23 cellular contexts compared by ENCODE assay signal in genomic region chr11:84471501-84471900, GRCh38.
"Had no signal": no experiment of that assay in that cellular context is flagged by ENCODE, and none has a peak within 500 bp of the region (broad histone marks: within the 10 kb centered on the region; RNA-seq: fewer than 3 reads in every experiment).

No MANE protein-coding gene starts in this region.

- H3K4me1 Mint-ChIP-seq: activated B cell treated with CpG ODN at 0.5 μM for 24 hours; activated naive CD4-positive, alpha-beta T cell treated with anti-CD3 and anti-CD28 coated beads, Interleukin-2, amount 10 ng/mL, durations not matched to agents 7 days and 5 days; stimulated activated memory B cell treated with anti-CD40 and anti-IgM and Interleukin-4, amounts not matched to agents 10 μg/mL and 1 μg/mL and 100 μg/mL, for 72 hours had no signal

- H3K27me3 Mint-ChIP-seq: activated B cell treated with CpG ODN at 0.5 μM for 24 hours; activated CD4-positive, alpha-beta memory T cell treated with anti-CD3 and anti-CD28 coated beads for 36 hours; activated naive CD4-positive, alpha-beta T cell treated with anti-CD3 and anti-CD28 coated beads, Interleukin-2, amount 10 ng/mL, durations not matched to agents 7 days and 5 days; natural killer cell treated with Interleukin-12 subunit alpha and Interleukin-12 subunit beta and Interleukin-15 and Interleukin-18, amount 100 ng/mL, for 72 hours; stimulated activated memory B cell treated with anti-CD40 and anti-IgM and Interleukin-4, amounts not matched to agents 10 μg/mL and 1 μg/mL and 100 μg/mL, for 72 hours had no signal

- DNase-seq: activated B cell treated with CpG ODN at 0.5 μM for 24 hours; activated CD4-positive, alpha-beta memory T cell treated with anti-CD3 and anti-CD28 coated beads for 36 hours; activated CD4-positive, alpha-beta T cell treated with anti-CD3 and anti-CD28 coated beads for 4 hours; activated effector memory CD4-positive, alpha-beta T cell treated with anti-CD3 and anti-CD28 coated beads, Interleukin-2, amount 50 U/mL, for 16 hours; activated naive CD4-positive, alpha-beta T cell treated with anti-CD3 and anti-CD28 coated beads, Interleukin-2, amount 10 ng/mL, durations not matched to agents 7 days and 5 days; activated T-cell treated with anti-CD3 and anti-CD28 coated beads for 4 hours; anterior cingulate cortex; body of pancreas; heart right ventricle; islet precursor cell; left cardiac atrium; small intestine; stimulated activated CD4-positive, alpha-beta T cell treated with anti-CD3 and anti-CD28 coated beads, Interleukin-15, amount 100 ng/mL, for 24 hours; stomach; T-helper 9 cell had no signal

- H3K36me3 Mint-ChIP-seq: activated CD4-positive, alpha-beta memory T cell treated with anti-CD3 and anti-CD28 coated beads for 36 hours; activated naive CD4-positive, alpha-beta T cell treated with anti-CD3 and anti-CD28 coated beads, Interleukin-2, amount 10 ng/mL, durations not matched to agents 7 days and 5 days; natural killer cell treated with Interleukin-12 subunit alpha and Interleukin-12 subunit beta and Interleukin-15 and Interleukin-18, amount 100 ng/mL, for 72 hours; stimulated activated memory B cell treated with anti-CD40 and anti-IgM and Interleukin-4, amounts not matched to agents 10 μg/mL and 1 μg/mL and 100 μg/mL, for 72 hours had no signal

- H3K79me2 ChIP-seq: parathyroid adenoma had no signal

- H3K9ac ChIP-seq: parathyroid adenoma had no signal

- H3K4me1 ChIP-seq: body of pancreas, heart right ventricle, parathyroid adenoma, stomach, suprapubic skin, tibial nerve had no signal

- H3K9me3 Mint-ChIP-seq: activated B cell treated with CpG ODN at 0.5 μM for 24 hours; stimulated activated memory B cell treated with anti-CD40 and anti-IgM and Interleukin-4, amounts not matched to agents 10 μg/mL and 1 μg/mL and 100 μg/mL, for 72 hours had no signal

- H3K36me3 ChIP-seq: cardiac muscle cell, heart right ventricle, stomach, suprapubic skin, tibial nerve had no signal

- H3K27ac Mint-ChIP-seq: activated B cell treated with CpG ODN at 0.5 μM for 24 hours; activated CD4-positive, alpha-beta memory T cell treated with anti-CD3 and anti-CD28 coated beads for 36 hours; activated naive CD4-positive, alpha-beta T cell treated with anti-CD3 and anti-CD28 coated beads, Interleukin-2, amount 10 ng/mL, durations not matched to agents 7 days and 5 days; natural killer cell treated with Interleukin-12 subunit alpha and Interleukin-12 subunit beta and Interleukin-15 and Interleukin-18, amount 100 ng/mL, for 72 hours; stimulated activated memory B cell treated with anti-CD40 and anti-IgM and Interleukin-4, amounts not matched to agents 10 μg/mL and 1 μg/mL and 100 μg/mL, for 72 hours had no signal

- H2AFZ ChIP-seq: parathyroid adenoma had no signal

- H3K4me3 ChIP-seq: body of pancreas, cardiac muscle cell, heart right ventricle, stomach, suprapubic skin, tibial nerve had no signal

- H3K9me3 ChIP-seq: body of pancreas, heart right ventricle, stomach, suprapubic skin, tibial nerve had no signal

- ATAC-seq: body of pancreas; heart right ventricle; left cardiac atrium; natural killer cell treated with Interleukin-12 subunit alpha and Interleukin-12 subunit beta and Interleukin-15 and Interleukin-18, amount 100 ng/mL, for 72 hours; sciatic nerve; stimulated activated memory B cell treated with anti-CD40 and anti-IgM and Interleukin-4, amounts not matched to agents 10 μg/mL and 1 μg/mL and 100 μg/mL, for 72 hours had no signal

- H3K4me3 Mint-ChIP-seq: activated B cell treated with CpG ODN at 0.5 μM for 24 hours; activated CD4-positive, alpha-beta memory T cell treated with anti-CD3 and anti-CD28 coated beads for 36 hours; activated naive CD4-positive, alpha-beta T cell treated with anti-CD3 and anti-CD28 coated beads, Interleukin-2, amount 10 ng/mL, durations not matched to agents 7 days and 5 days; natural killer cell treated with Interleukin-12 subunit alpha and Interleukin-12 subunit beta and Interleukin-15 and Interleukin-18, amount 100 ng/mL, for 72 hours; stimulated activated memory B cell treated with anti-CD40 and anti-IgM and Interleukin-4, amounts not matched to agents 10 μg/mL and 1 μg/mL and 100 μg/mL, for 72 hours had no signal

- H3K27ac ChIP-seq: body of pancreas, cardiac muscle cell, epithelial cell of prostate, heart right ventricle, parathyroid adenoma, stomach, suprapubic skin, tibial nerve had no signal

- H3K27me3 ChIP-seq: body of pancreas, cardiac muscle cell, heart right ventricle, stomach, suprapubic skin, tibial nerve had no signal
